Comparison of ENCODE assay signal across 23 cellular contexts in genomic region chr4:41539711-41540110, GRCh38. TPM values are rescaled to one million over a fixed set of nuclear protein-coding genes. Genes with fewer than 3 reads are reported as not detected.
DNase-seq lines count a peak whose midpoint lies in the region; ATAC-seq and TF ChIP-seq lines count a peak whose summit lies in the region.
"Had no signal": no experiment of that assay in that cellular context is flagged by ENCODE, and none has a peak within 500 bp of the region (broad histone marks: within the 10 kb centered on the region; RNA-seq: fewer than 3 reads in every experiment).

No MANE protein-coding gene starts in this region.

- H3K4me1 Mint-ChIP-seq in HFFc6 (ENCODE audit: low read depth) = peaks cover 96% of the 10 kb centered on the region
- peaks cover 19% of the 10 kb centered on the region for H3K4me1 Mint-ChIP-seq in WTC11
- H3K4me1 Mint-ChIP-seq: activated CD4-positive, alpha-beta T cell treated with anti-CD3 and anti-CD28 coated beads, Interleukin-2, amount 10 ng/mL, durations not matched to agents 7 days and 5 days; activated CD8-positive, alpha-beta memory T cell treated with anti-CD3 and anti-CD28 coated beads, Interleukin-2, amount 10 ng/mL, durations not matched to agents 7 days and 5 days; central memory CD8-positive, alpha-beta T cell; natural killer cell had no signal

- H3K4me3 ChIP-seq in adrenal gland = peak overlapping the region in 1 of 4 donors; percentile 29
- H3K4me3 ChIP-seq: ovary had no signal

- H3K27me3 ChIP-seq in adrenal gland = no peaks in the 10 kb centered on the region
- H3K27me3 ChIP-seq: ovary, uterus had no signal

- no peak for ATAC-seq in WTC11
- no peak for ATAC-seq in HG03378 (IDR thresholded peaks at IDR 0.05; ENCODE audit: unreplicated experiment)
- ATAC-seq: activated CD8-positive, alpha-beta memory T cell treated with anti-CD3 and anti-CD28 coated beads, Interleukin-2, amount 10 ng/mL, durations not matched to agents 7 days and 5 days; HepG2; natural killer cell had no signal

- intact Hi-C loops in adrenal gland (cut with DNase I) = no loop called here

- H3K36me3 Mint-ChIP-seq in HFFc6 (ENCODE audit: low read depth) (peaks cover under 1% of the 10 kb centered on the region; the same call in 1 of the 2 replicates), WTC11 (no peaks in the 10 kb centered on the region)
- H3K36me3 Mint-ChIP-seq: activated CD8-positive, alpha-beta memory T cell treated with anti-CD3 and anti-CD28 coated beads, Interleukin-2, amount 10 ng/mL, durations not matched to agents 7 days and 5 days; CD14-positive monocyte; mesothelial cell of epicardium; natural killer cell had no signal

- TF ChIP-seq POLR2A in adrenal gland (IDR thresholded peaks at IDR 0.05) = no peak

- TF ChIP-seq CTCF in HFFc6 (IDR thresholded peaks at IDR 0.05) (no peak), adrenal gland (IDR thresholded peaks at IDR 0.05) (no peak), WTC11 (IDR thresholded peaks at IDR 0.05) (no peak)

- H3K27ac ChIP-seq in adrenal gland = peak overlapping the region; percentile 49 to 87 (median 70)
- peak overlapping the region; percentile 52 for H3K27ac ChIP-seq in temporal lobe (ENCODE audit: low read depth, low read length)
- H3K27ac ChIP-seq: WERI-Rb-1 had no signal

- POLR2A ChIA-PET in WTC11 (lab: Charles Lee) = no interaction called here

- no peaks in the 10 kb centered on the region for H3K9me3 ChIP-seq in adrenal gland (replicated peaks in 1 of 3)
- H3K9me3 ChIP-seq: ovary, uterus had no signal

- H3K27me3 Mint-ChIP-seq in HFFc6 (ENCODE audit: insufficient read depth) = peaks cover 5% of the 10 kb centered on the region
- no peaks in the 10 kb centered on the region; the same call in 1 of the 2 replicates for H3K27me3 Mint-ChIP-seq in WTC11 (ENCODE audit: low read depth)
- H3K27me3 Mint-ChIP-seq: activated CD8-positive, alpha-beta memory T cell treated with anti-CD3 and anti-CD28 coated beads, Interleukin-2, amount 10 ng/mL, durations not matched to agents 7 days and 5 days; central memory CD8-positive, alpha-beta T cell had no signal

- H3K27ac Mint-ChIP-seq in HFFc6 (peak overlapping the region; percentile 71; the same call in 1 of the 2 replicates), WTC11 (no peak overlapping the region)
- H3K27ac Mint-ChIP-seq: activated CD4-positive, alpha-beta T cell treated with anti-CD3 and anti-CD28 coated beads, Interleukin-2, amount 10 ng/mL, durations not matched to agents 7 days and 5 days; activated CD8-positive, alpha-beta memory T cell treated with anti-CD3 and anti-CD28 coated beads, Interleukin-2, amount 10 ng/mL, durations not matched to agents 7 days and 5 days; CD14-positive monocyte; natural killer cell; T-helper 2 cell treated with Interferon-gamma antibody and Interleukin-4, amounts not matched to agents 5 μg/mL and 100 μg/mL, for 36 hours had no signal

- no peaks in the 10 kb centered on the region for H3K9me3 Mint-ChIP-seq in HFFc6
- H3K9me3 Mint-ChIP-seq in WTC11 = no peaks in the 10 kb centered on the region
- H3K9me3 Mint-ChIP-seq: activated CD4-positive, alpha-beta T cell treated with anti-CD3 and anti-CD28 coated beads, Interleukin-2, amount 10 ng/mL, durations not matched to agents 7 days and 5 days; CD14-positive monocyte; central memory CD8-positive, alpha-beta T cell; mesothelial cell of epicardium; T-helper 2 cell treated with Interferon-gamma antibody and Interleukin-4, amounts not matched to agents 5 μg/mL and 100 μg/mL, for 36 hours had no signal

- H3K4me3 Mint-ChIP-seq in HFFc6 = peak overlapping the region; percentile 85; the same call in 1 of the 2 replicates
- H3K4me3 Mint-ChIP-seq in WTC11 = no peak overlapping the region
- H3K4me3 Mint-ChIP-seq: activated CD4-positive, alpha-beta T cell treated with anti-CD3 and anti-CD28 coated beads, Interleukin-2, amount 10 ng/mL, durations not matched to agents 7 days and 5 days; activated CD8-positive, alpha-beta memory T cell treated with anti-CD3 and anti-CD28 coated beads, Interleukin-2, amount 10 ng/mL, durations not matched to agents 7 days and 5 days; CD14-positive monocyte; central memory CD8-positive, alpha-beta T cell; mesothelial cell of epicardium; natural killer cell; T-helper 2 cell treated with Interferon-gamma antibody and Interleukin-4, amounts not matched to agents 5 μg/mL and 100 μg/mL, for 36 hours had no signal

- CTCF ChIA-PET in WTC11 (lab: Charles Lee) = no interaction called here

- DNase-seq in HFFc6 (no peak), adrenal gland (no peak), myocyte (ENCODE audit: low read depth) (peak; percentile 18), WTC11 (ENCODE audit: low spot score) (no peak), C1 segment of cervical spinal cord (lab: John Stamatoyannopoulos, UW) (no peak)
- DNase-seq: activated CD4-positive, alpha-beta T cell treated with anti-CD3 and anti-CD28 coated beads, Interleukin-2, amount 10 ng/mL, durations not matched to agents 7 days and 5 days; activated CD8-positive, alpha-beta memory T cell treated with anti-CD3 and anti-CD28 coated beads, Interleukin-2, amount 10 ng/mL, durations not matched to agents 7 days and 5 days; activated naive CD4-positive, alpha-beta T cell treated with anti-CD3 and anti-CD28 coated beads, Interleukin-2, amount 50 U/mL, for 16 hours; HCEC 1CT; natural killer cell; NCI-H1092; NCI-H187 treated with DMSO at 0.1 percent for 48 hours; NCI-H526 treated with DMSO at 0.1 percent for 48 hours; uterus; WERI-Rb-1 had no signal

- H3K36me3 ChIP-seq in adrenal gland (replicated peaks in 1 of 2) = no peaks in the 10 kb centered on the region
- H3K36me3 ChIP-seq: ovary, uterus, WERI-Rb-1 had no signal

- H3K4me1 ChIP-seq in adrenal gland (replicated peaks in 1 of 2) = peaks cover 6 to 46% of the 10 kb centered on the region in 2 donors
- H3K4me1 ChIP-seq: uterus had no signal

TF ChIP-seq in WTC11, 78 proteins besides CTCF, POLR2A, EP300 and RAD21:
- no peak for TF ChIP-seq CDX4 (CRISPR knock-in tag; IDR thresholded peaks at IDR 0.05; ENCODE audit: borderline replicate concordance)

RNA-seq across cellular contexts. Expression of gene LIMCH1, which starts 1.8 kb away (rescaled TPM):
- 100 to 1,000 TPM in 4 of 6 experiments, 10 to 100 TPM in 2; 14.4 to 236 (median 205) TPM for total RNA-seq in HFFc6 (2021; fragmentation: NEBNext Ultra II Directional; extraction: Animal tissue kit (Norgen Biotek cat#: 25700))
- 100 to 1,000 TPM in 2 of 8 donors, 10 to 100 TPM in 6; 52.4 to 206 (median 74.6) TPM for total RNA-seq in adrenal gland
- 10 to 100 TPM; 28.2 to 55.9 (median 30.8) TPM for polyA plus RNA-seq in adrenal gland
- total RNA-seq in myocyte = 67.7 and 83.0 TPM in 2 replicates
- 71.7 TPM for polyA plus RNA-seq in myocyte (2012)
- total RNA-seq in temporal lobe = 117 TPM
- 0.66 to 0.92 TPM (median 0.80 TPM) in 3 replicates for total RNA-seq in WTC11 (2021)
- total RNA-seq: activated CD4-positive, alpha-beta T cell treated with anti-CD3 and anti-CD28 coated beads, Interleukin-2, amount 10 ng/mL, durations not matched to agents 7 days and 5 days; activated CD8-positive, alpha-beta memory T cell treated with anti-CD3 and anti-CD28 coated beads, Interleukin-2, amount 10 ng/mL, durations not matched to agents 7 days and 5 days; HepG2 had no signal
